In genomic region chr10:14837003-14837755, GRCh38 we compare ENCODE assay signal across 8 cellular contexts. TPM values are rescaled to one million over a fixed set of nuclear protein-coding genes. Genes with fewer than 3 reads are reported as not detected.
DNase-seq lines count a peak whose midpoint lies in the region; ATAC-seq lines count a peak whose summit lies in the region.

No MANE protein-coding gene starts in this region.

- H3K9ac ChIP-seq in BLaER1 = peak overlapping the region; percentile 96
- peak overlapping the region; percentile 75 for H3K9ac ChIP-seq in Karpas-422 (ENCODE audit: low read length)
- H3K9ac ChIP-seq in muscle layer of colon (ENCODE audit: low read length) = peak overlapping the region; percentile 67

- DNase-seq in Karpas-422 (no peak), AG08396 (ENCODE audit: low spot score) (no peak), 8988T (no peak), epidermal melanocyte (ENCODE audit: insufficient read length, low spot score) (no peak), glomerular visceral epithelial cell (ENCODE audit: extremely low spot score) (no peak)
- DNase-seq in central memory CD8-positive, alpha-beta T cell (ENCODE audit: low spot score in 2 of 2) = no peak

- peaks cover 28% of the 10 kb centered on the region for H3K36me3 Mint-ChIP-seq in central memory CD8-positive, alpha-beta T cell (ENCODE audit: insufficient read depth)

- H3K4me3 Mint-ChIP-seq in central memory CD8-positive, alpha-beta T cell = peak overlapping the region; percentile 96

- H3K27ac ChIP-seq in BLaER1 (peak overlapping the region; percentile 83), Karpas-422 (ENCODE audit: low read length) (no peak overlapping the region), muscle layer of colon (ENCODE audit: low read depth, low read length) (peak overlapping the region; percentile 99)

- H3K36me3 ChIP-seq in BLaER1 (peaks cover 21% of the 10 kb centered on the region), Karpas-422 (ENCODE audit: insufficient read depth, low read length) (peaks cover 22% of the 10 kb centered on the region; the same call in 1 of the 2 replicates), muscle layer of colon (ENCODE audit: insufficient read depth, low read length) (peaks cover 9% of the 10 kb centered on the region)

- peaks cover 23% of the 10 kb centered on the region for H3K4me1 Mint-ChIP-seq in central memory CD8-positive, alpha-beta T cell

- peaks cover 24% of the 10 kb centered on the region for H3K4me1 ChIP-seq in BLaER1
- H3K4me1 ChIP-seq in Karpas-422 (ENCODE audit: low read length) = peaks cover 17% of the 10 kb centered on the region
- peaks cover 22% of the 10 kb centered on the region for H3K4me1 ChIP-seq in muscle layer of colon (ENCODE audit: insufficient read depth, low read length)

- H3K9me3 ChIP-seq in BLaER1 (no peaks in the 10 kb centered on the region), Karpas-422 (ENCODE audit: low read length) (no peaks in the 10 kb centered on the region), muscle layer of colon (ENCODE audit: low read length) (no peaks in the 10 kb centered on the region)

- H3K27me3 ChIP-seq in BLaER1 = no peaks in the 10 kb centered on the region
- H3K27me3 ChIP-seq in Karpas-422 (ENCODE audit: low read length) = no peaks in the 10 kb centered on the region
- no peaks in the 10 kb centered on the region for H3K27me3 ChIP-seq in muscle layer of colon (ENCODE audit: control insufficient read depth in 1 of 2, insufficient read depth in 2 of 2, low read length in 2 of 2)

- peak overlapping the region; percentile 42; the same call in 1 of the 2 replicates for H2AFZ ChIP-seq in Karpas-422 (ENCODE audit: low read length)

- H3K4me3 ChIP-seq in BLaER1 (peak overlapping the region; percentile 99), Karpas-422 (ENCODE audit: low read length) (peak overlapping the region; percentile 99), muscle layer of colon (ENCODE audit: low read depth in 1 of 2, low read length in 2 of 2) (peak overlapping the region; percentile 84 to 89)

- peak overlapping the region; percentile 93 for H3K27ac Mint-ChIP-seq in central memory CD8-positive, alpha-beta T cell (ENCODE audit: low read depth)

- H3K9me3 Mint-ChIP-seq in central memory CD8-positive, alpha-beta T cell = no peaks in the 10 kb centered on the region

- no peak for ATAC-seq in central memory CD8-positive, alpha-beta T cell (replicated peaks; ENCODE audit: extremely low read depth, poor library complexity, severe bottlenecking)

- peaks cover 26% of the 10 kb centered on the region for H4K20me1 ChIP-seq in BLaER1
- H4K20me1 ChIP-seq in Karpas-422 (ENCODE audit: insufficient read depth, low read depth, low read length) = peaks cover 6% of the 10 kb centered on the region; the same call in 1 of the 2 replicates

- H3K4me2 ChIP-seq in BLaER1 (peak overlapping the region; percentile 87), Karpas-422 (ENCODE audit: low read depth, low read length, poor library complexity, severe bottlenecking) (peak overlapping the region; percentile 64)

- H3K79me2 ChIP-seq in Karpas-422 (ENCODE audit: low read length) = peaks cover 40% of the 10 kb centered on the region

- no peaks in the 10 kb centered on the region for H3K27me3 Mint-ChIP-seq in central memory CD8-positive, alpha-beta T cell

- H3K9me2 ChIP-seq in Karpas-422 (replicated peaks; ENCODE audit: insufficient read depth, low read length) = no peaks in the 10 kb centered on the region

RNA-seq across cellular contexts. Expression of gene CDNF, which starts 0.7 kb away (rescaled TPM):
- total RNA-seq in Karpas-422 (2014; rRNA removed; shearing (Covaris generic); ENCODE audit: low replicate concordance) = 1.2 and 2.2 TPM in 2 replicates

RNA-seq across cellular contexts. Expression of gene HSPA14, which starts 0.9 kb away (rescaled TPM):
- total RNA-seq in Karpas-422 (2014; rRNA removed; shearing (Covaris generic); ENCODE audit: low replicate concordance) = 34.2 and 34.8 TPM in 2 replicates

RNA-seq across cellular contexts. Expression of gene MSANTD7, which starts 0.9 kb away (rescaled TPM):
- 22.1 and 25.0 TPM in 2 replicates for total RNA-seq in Karpas-422 (2014; rRNA removed; shearing (Covaris generic); ENCODE audit: low replicate concordance)

RNA-seq across cellular contexts. Expression of gene SUV39H2, which starts 41.5 kb away (rescaled TPM):
- total RNA-seq in Karpas-422 (2014; rRNA removed; shearing (Covaris generic); ENCODE audit: low replicate concordance) = 15.7 and 23.8 TPM in 2 replicates
